Comparison of ENCODE assay signal across 22 cellular contexts in genomic region chr2:152827944-152828343, GRCh38.
DNase-seq lines count a peak whose midpoint lies in the region; ATAC-seq and TF ChIP-seq lines count a peak whose summit lies in the region.
"Had no signal": no experiment of that assay in that cellular context is flagged by ENCODE, and none has a peak within 500 bp of the region (broad histone marks: within the 10 kb centered on the region; RNA-seq: fewer than 3 reads in every experiment).

No MANE protein-coding gene starts in this region.

- H3K9me2 ChIP-seq in OCI-LY7 (ENCODE audit: insufficient read depth, low read length) = no peaks in the 10 kb centered on the region

- H3K36me3 ChIP-seq in OCI-LY7 (ENCODE audit: insufficient read depth, low read length) (no peaks in the 10 kb centered on the region), liver (ENCODE audit: control insufficient read depth in 4 of 4, insufficient read depth in 3 of 4, low read depth in 1 of 4, low read length in 3 of 4) (no peaks in the 10 kb centered on the region)
- H3K36me3 ChIP-seq: BE2C, HAP-1 had no signal

- peak overlapping the region in 1 of 7 donors; percentile 38 for H3K27ac Mint-ChIP-seq in CD14-positive monocyte
- H3K27ac Mint-ChIP-seq: CD4-positive, CD25-positive, alpha-beta regulatory T cell; CD8-positive, alpha-beta T cell had no signal

- H3K4me2 ChIP-seq in OCI-LY7 (ENCODE audit: low read length) = no peak overlapping the region
- H3K4me2 ChIP-seq: A549 had no signal

- TF ChIP-seq CTCF in OCI-LY7 (conservative IDR thresholded peaks at IDR 0.05; ENCODE audit: low read length) (no peak), liver (IDR thresholded peaks at IDR 0.05; ENCODE audit: low read depth, low read length, missing input control) (no peak), CD14-positive monocyte (IDR thresholded peaks at IDR 0.05) (no peak)

- WGBS in liver = 80% methylated on average over 5 of the region's 5 CpGs

- H4K20me1 ChIP-seq in OCI-LY7 (ENCODE audit: insufficient read depth, low read length) = no peaks in the 10 kb centered on the region

- H3K9me3 ChIP-seq in OCI-LY7 (ENCODE audit: low read length) (no peaks in the 10 kb centered on the region), liver (ENCODE audit: control insufficient read depth in 4 of 4, low read length in 3 of 4) (no peaks in the 10 kb centered on the region)
- H3K9me3 ChIP-seq: A549, BE2C, HAP-1 had no signal

- CTCF ChIA-PET in OCI-LY7 (lab: Charles Lee; ENCODE audit: unreplicated experiment) = no interaction called here

- H2AFZ ChIP-seq in OCI-LY7 (ENCODE audit: low read length) = peak overlapping the region; percentile 48; the same call in 1 of the 2 replicates

- no peaks in the 10 kb centered on the region for H3K27me3 ChIP-seq in liver (ENCODE audit: control insufficient read depth in 4 of 4, insufficient read depth in 4 of 4, low read length in 3 of 4)
- H3K27me3 ChIP-seq: BE2C had no signal

- H3K4me1 Mint-ChIP-seq in CD14-positive monocyte = no peaks in the 10 kb centered on the region
- H3K4me1 Mint-ChIP-seq: CD4-positive, CD25-positive, alpha-beta regulatory T cell had no signal

- H3K27me3 Mint-ChIP-seq in CD14-positive monocyte (ENCODE audit: low read depth in 3 of 3) = peaks cover 1 to 2% (median 2%) of the 10 kb centered on the region in 3 donors
- H3K27me3 Mint-ChIP-seq: CD4-positive, CD25-positive, alpha-beta regulatory T cell had no signal

- H3K4me1 ChIP-seq in OCI-LY7 (ENCODE audit: insufficient read depth, low read length, poor library complexity, severe bottlenecking) = peaks cover 14% of the 10 kb centered on the region
- H3K4me1 ChIP-seq in liver (ENCODE audit: control insufficient read depth in 4 of 4, insufficient read depth in 4 of 4, low read length in 3 of 4) = no peaks in the 10 kb centered on the region
- H3K4me1 ChIP-seq: BE2C, Caco-2, HAP-1 had no signal

- POLR2A ChIA-PET in OCI-LY7 (lab: Charles Lee) = no interaction called here

- ATAC-seq in GM21825 (IDR thresholded peaks at IDR 0.05; ENCODE audit: unreplicated experiment) = no peak
- ATAC-seq: A549; CD8-positive, alpha-beta T cell; GM12878 had no signal

- peaks cover 0 to 7% (median 4%) of the 10 kb centered on the region in 7 donors for H3K9me3 Mint-ChIP-seq in CD14-positive monocyte
- H3K9me3 Mint-ChIP-seq: CD4-positive, CD25-positive, alpha-beta regulatory T cell; CD8-positive, alpha-beta T cell had no signal

- H3K4me3 ChIP-seq in OCI-LY7 (ENCODE audit: low read depth, low read length, poor library complexity, severe bottlenecking) (no peak overlapping the region), liver (ENCODE audit: low read depth in 1 of 3, low read length in 3 of 3) (no peak overlapping the region)
- H3K4me3 ChIP-seq: A549, GM12878, HAP-1 had no signal

- intact Hi-C loops in OCI-LY7 (cut with micrococcal nuclease; ENCODE audit: unreplicated experiment) (no loop called here), CD14-positive monocyte (cut with micrococcal nuclease) (no loop called here)

- TF ChIP-seq RAD21 in liver (IDR thresholded peaks at IDR 0.05) = no peak

- no peak overlapping the region for H3K4me3 Mint-ChIP-seq in CD14-positive monocyte
- H3K4me3 Mint-ChIP-seq: CD4-positive, CD25-positive, alpha-beta regulatory T cell; CD8-positive, alpha-beta T cell had no signal

- H3K79me2 ChIP-seq in OCI-LY7 (ENCODE audit: insufficient read depth, low read depth, low read length) = no peaks in the 10 kb centered on the region

- H3K27ac ChIP-seq in OCI-LY7 (ENCODE audit: low read depth, low read length, poor library complexity, severe bottlenecking) (no peak overlapping the region), liver (ENCODE audit: low read depth in 1 of 2, low read length in 2 of 2) (no peak overlapping the region)
- H3K27ac ChIP-seq: A549 had no signal

- H3K9ac ChIP-seq in liver (ENCODE audit: low read depth in 1 of 2, low read length in 2 of 2) = no peak overlapping the region

- BruUV-seq in OCI-LY7 (replicated peaks; lab: Mats Ljungman, UMichigan) = no TSS peak

- peak; percentile 12 for DNase-seq in EH (ENCODE audit: low read depth)
- no peak for DNase-seq in OCI-LY7 (ENCODE audit: low spot score)
- no peak for DNase-seq in CD14-positive monocyte (ENCODE audit: low spot score)
- no peak for DNase-seq in NCI-H2227 (lab: John Stamatoyannopoulos, UW; ENCODE audit: unreplicated experiment)
- DNase-seq: 8988T; ACHN; AML-193; BE2C; C1 segment of cervical spinal cord; Caco-2; CD4-positive, CD25-positive, alpha-beta regulatory T cell; CD8-positive, alpha-beta T cell; DMS153; DND-41; EL; GDM1; GOT3 had no signal

- no peaks in the 10 kb centered on the region for H3K36me3 Mint-ChIP-seq in CD14-positive monocyte
- H3K36me3 Mint-ChIP-seq: CD4-positive, CD25-positive, alpha-beta regulatory T cell; CD8-positive, alpha-beta T cell had no signal

TF ChIP-seq in liver, 16 proteins besides CTCF, POLR2A, EP300 and RAD21:
- no peak for TF ChIP-seq HNF4G (IDR thresholded peaks at IDR 0.05)
- no peak for TF ChIP-seq MAX (IDR thresholded peaks at IDR 0.05)
- TF ChIP-seq FOXA1 (IDR thresholded peaks at IDR 0.05) = no peak
- TF ChIP-seq, protein P1, sequence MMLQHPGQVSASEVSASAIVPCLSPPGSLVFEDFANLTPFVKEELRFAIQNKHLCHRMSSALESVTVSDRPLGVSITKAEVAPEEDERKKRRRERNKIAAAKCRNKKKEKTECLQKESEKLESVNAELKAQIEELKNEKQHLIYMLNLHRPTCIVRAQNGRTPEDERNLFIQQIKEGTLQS (IDR thresholded peaks at IDR 0.05) = no peak
- no peak for TF ChIP-seq JUND (IDR thresholded peaks at IDR 0.05)
- peak; percentile 44 for TF ChIP-seq NR2F2 (IDR thresholded peaks at IDR 0.05)
